12 cellular contexts compared by ENCODE assay signal in genomic region chr15:66901336-66902100, GRCh38.
DNase-seq lines count a peak whose midpoint lies in the region; ATAC-seq and TF ChIP-seq lines count a peak whose summit lies in the region.
"Had no signal": no experiment of that assay in that cellular context is flagged by ENCODE, and none has a peak within 500 bp of the region (broad histone marks: within the 10 kb centered on the region; RNA-seq: fewer than 3 reads in every experiment).

No MANE protein-coding gene starts in this region.

- TF ChIP-seq CTCF in SK-N-SH (IDR thresholded peaks at IDR 0.05) (no peak), Panc1 (IDR thresholded peaks at IDR 0.05) (no peak), gastroesophageal sphincter (IDR thresholded peaks at IDR 0.05) (no peak), gastrocnemius medialis (IDR thresholded peaks at IDR 0.05 in 4 of 5, conservative IDR thresholded peaks at IDR 0.05 in 1 of 5) (no peak), esophagus squamous epithelium (IDR thresholded peaks at IDR 0.05) (no peak)

- intact Hi-C loops in Panc1 (cut with micrococcal nuclease; ENCODE audit: unreplicated experiment) (no loop called here), gastrocnemius medialis (cut with DNase I; ENCODE audit: low total_unique reads) (no loop called here), esophagus squamous epithelium (cut with DNase I) (no loop called here)
- intact Hi-C loops in naive thymus-derived CD4-positive, alpha-beta T cell (cut with micrococcal nuclease) = no loop called here

- TF ChIP-seq RAD21 in SK-N-SH (IDR thresholded peaks at IDR 0.05; ENCODE audit: low read length) = no peak

- H3K79me2 ChIP-seq in SK-N-SH (ENCODE audit: insufficient read depth) = no peaks in the 10 kb centered on the region

- no peaks in the 10 kb centered on the region for H4K20me1 ChIP-seq in SK-N-SH (ENCODE audit: insufficient read depth)

- H3K4me3 ChIP-seq in SK-N-SH (ENCODE audit: low read depth in 2 of 2, low read length in 1 of 2) (no peak overlapping the region), Panc1 (ENCODE audit: low read depth in 2 of 2, low read length in 2 of 2) (no peak overlapping the region), gastroesophageal sphincter (no peak overlapping the region), gastrocnemius medialis (no peak overlapping the region), esophagus squamous epithelium (no peak overlapping the region)
- H3K4me3 ChIP-seq in naive thymus-derived CD4-positive, alpha-beta T cell (ENCODE audit: low read length) = no peak overlapping the region

- no TSS peak for BruUV-seq in Panc1 (replicated peaks; lab: Mats Ljungman, UMichigan)

- POLR2A ChIA-PET in SK-N-SH (lab: Yijun Ruan, JAX) (no interaction called here), Panc1 (lab: Charles Lee) (no interaction called here)
- POLR2A ChIA-PET in naive thymus-derived CD4-positive, alpha-beta T cell (lab: Charles Lee) = no interaction called here

- H3K36me3 Mint-ChIP-seq in naive thymus-derived CD4-positive, alpha-beta T cell = peaks cover 0 to 3% (median 0%) of the 10 kb centered on the region in 5 donors

- no peak overlapping the region for H3K4me3 Mint-ChIP-seq in naive thymus-derived CD4-positive, alpha-beta T cell

- H3K36me3 ChIP-seq in SK-N-SH (replicated peaks in 1 of 2; ENCODE audit: control insufficient read depth in 1 of 2, insufficient read depth in 2 of 2, low read length in 1 of 2) (no peaks in the 10 kb centered on the region), Panc1 (ENCODE audit: control insufficient read depth, insufficient read depth, low read length) (no peaks in the 10 kb centered on the region), gastroesophageal sphincter (no peaks in the 10 kb centered on the region), gastrocnemius medialis (no peaks in the 10 kb centered on the region), esophagus squamous epithelium (no peaks in the 10 kb centered on the region)
- H3K36me3 ChIP-seq in naive thymus-derived CD4-positive, alpha-beta T cell (ENCODE audit: control insufficient read depth in 2 of 3, insufficient read depth in 3 of 3, low read length in 3 of 3) = no peaks in the 10 kb centered on the region

- no peak for TF ChIP-seq POLR2A in gastroesophageal sphincter (IDR thresholded peaks at IDR 0.05)
- TF ChIP-seq POLR2A in gastrocnemius medialis (IDR thresholded peaks at IDR 0.05) = no peak
- no peak for TF ChIP-seq POLR2A in esophagus squamous epithelium (IDR thresholded peaks at IDR 0.05)

- H3K9me3 ChIP-seq in SK-N-SH (no peaks in the 10 kb centered on the region), Panc1 (ENCODE audit: control insufficient read depth, insufficient read depth, low read depth, low read length) (no peaks in the 10 kb centered on the region), gastroesophageal sphincter (no peaks in the 10 kb centered on the region), gastrocnemius medialis (no peaks in the 10 kb centered on the region), esophagus squamous epithelium (no peaks in the 10 kb centered on the region)
- no peaks in the 10 kb centered on the region for H3K9me3 ChIP-seq in naive thymus-derived CD4-positive, alpha-beta T cell (ENCODE audit: control insufficient read depth in 2 of 3, low read length in 3 of 3)

- peaks cover 8% of the 10 kb centered on the region for H3F3A ChIP-seq in SK-N-SH (replicated peaks; ENCODE audit: insufficient read depth)

- TF ChIP-seq EP300 in SK-N-SH (IDR thresholded peaks at IDR 0.05; ENCODE audit: borderline replicate concordance in 1 of 2, low read depth in 1 of 2, low read length in 1 of 2) (no peak), gastroesophageal sphincter (IDR thresholded peaks at IDR 0.05) (no peak)

- H3K27me3 ChIP-seq in SK-N-SH (ENCODE audit: insufficient read depth) (no peaks in the 10 kb centered on the region), Panc1 (ENCODE audit: control insufficient read depth, insufficient read depth, low read length) (no peaks in the 10 kb centered on the region), gastroesophageal sphincter (no peaks in the 10 kb centered on the region), gastrocnemius medialis (no peaks in the 10 kb centered on the region), esophagus squamous epithelium (no peaks in the 10 kb centered on the region)
- H3K27me3 ChIP-seq in naive thymus-derived CD4-positive, alpha-beta T cell (ENCODE audit: control insufficient read depth in 2 of 2, insufficient read depth in 2 of 2, low read length in 2 of 2) = no peaks in the 10 kb centered on the region

- H3K27ac ChIP-seq in SK-N-SH (ENCODE audit: low read depth in 2 of 2, low read length in 1 of 2) (peak overlapping the region in 1 of 2 experiments; percentile 20; a peak in 1 of 4 replicates), Panc1 (ENCODE audit: low read length) (peak overlapping the region; percentile 88), gastroesophageal sphincter (peak overlapping the region in 2 of 4 donors; percentile 15 to 34), gastrocnemius medialis (peak overlapping the region in 3 of 4 donors; percentile 23 to 52 (median 40)), esophagus squamous epithelium (peak overlapping the region in 1 of 4 donors; percentile 47)
- H3K27ac ChIP-seq in naive thymus-derived CD4-positive, alpha-beta T cell (ENCODE audit: low read depth, low read length) = no peak overlapping the region

- ATAC-seq in SK-N-SH treated with all-trans-retinoic acid at 6 μM for 48 hours = no peak
- no peak; the same call in 1 of the 2 replicates for ATAC-seq in Panc1
- peak; percentile 38 for ATAC-seq in gastroesophageal sphincter
- no peak for ATAC-seq in gastrocnemius medialis
- ATAC-seq in naive thymus-derived CD4-positive, alpha-beta T cell = no peak

- peaks cover 0 to 11% (median 0%) of the 10 kb centered on the region in 5 donors for H3K27me3 Mint-ChIP-seq in naive thymus-derived CD4-positive, alpha-beta T cell

- DNase-seq in SK-N-SH = no peak
- DNase-seq in Panc1 (ENCODE audit: low read depth, low spot score) = no peak
- no peak for DNase-seq in gastrocnemius medialis
- no peak for DNase-seq in esophagus squamous epithelium (lab: John Stamatoyannopoulos, UW)
- no peak for DNase-seq in activated CD4-positive, alpha-beta T cell treated with anti-CD3 and anti-CD28 coated beads for 48 hours
- no peak for DNase-seq in naive thymus-derived CD4-positive, alpha-beta T cell
- DNase-seq: GF-D8; NCI-H1105 treated with DMSO at 0.1 percent for 48 hours; NK-92 treated with Interleukin-12 subunit alpha and Interleukin-12 subunit beta, amount 100 ng/mL, for 24 hours; stimulated activated CD4-positive, alpha-beta T cell treated with anti-CD3 and anti-CD28 coated beads, Interleukin-1b, Interleukin-23, amount 100 ng/mL, for 48 hours had no signal

- 98% methylated on average over 6 of the region's 6 CpGs for WGBS in SK-N-SH (ENCODE audit: low lambda C conversion rate)
- WGBS in gastroesophageal sphincter (ENCODE audit: low coverage in 1 of 2), 2 donors = 92 to 98% methylated on average over 6 of the region's 6 CpGs
- 85 to 88% methylated on average over 6 of the region's 6 CpGs for WGBS in esophagus squamous epithelium, 2 donors

- H3K4me2 ChIP-seq in SK-N-SH = no peak overlapping the region

- peak overlapping the region; percentile 67; the same call in 1 of the 2 replicates for H2AFZ ChIP-seq in SK-N-SH (ENCODE audit: low read depth)

- H3K27ac Mint-ChIP-seq in naive thymus-derived CD4-positive, alpha-beta T cell = peak overlapping the region in 2 of 9 donors; percentile 45 to 78

- H3K4me1 ChIP-seq in SK-N-SH (ENCODE audit: control insufficient read depth in 1 of 2, insufficient read depth in 2 of 2, low read depth in 1 of 2, low read length in 1 of 2) (peaks cover 0 to 2% of the 10 kb centered on the region in 2 experiments; a peak in 2 of 4 replicates), Panc1 (ENCODE audit: control insufficient read depth, insufficient read depth, low read length) (peaks cover 37% of the 10 kb centered on the region), gastroesophageal sphincter (peaks cover 0 to 9% (median 0%) of the 10 kb centered on the region in 3 donors), gastrocnemius medialis (no peaks in the 10 kb centered on the region), esophagus squamous epithelium (no peaks in the 10 kb centered on the region)
- H3K4me1 ChIP-seq in naive thymus-derived CD4-positive, alpha-beta T cell (ENCODE audit: control insufficient read depth in 2 of 2, insufficient read depth in 2 of 2, low read length in 2 of 2) = no peaks in the 10 kb centered on the region

- H3K9me3 Mint-ChIP-seq in naive thymus-derived CD4-positive, alpha-beta T cell = peaks cover 0 to 3% (median 0%) of the 10 kb centered on the region in 11 donors

- in situ Hi-C loops in Panc1 (cut with HindIII; ENCODE audit: low pct_unique_long_range_greater_than_20kb, low sequenced_read_pairs) = no loop called here
- in situ Hi-C loops in gastrocnemius medialis (cut with MboI; ENCODE audit: low sequenced_read_pairs in 4 of 4) = no loop called here

- H3K4me1 Mint-ChIP-seq in naive thymus-derived CD4-positive, alpha-beta T cell = peaks cover 0 to 18% (median 3%) of the 10 kb centered on the region in 7 donors

- peak overlapping the region; percentile 25; the same call in 1 of the 2 replicates for H3K9ac ChIP-seq in SK-N-SH

- no peaks in the 10 kb centered on the region for H3K9me2 ChIP-seq in SK-N-SH

- CTCF ChIA-PET in SK-N-SH (lab: Yijun Ruan, JAX) (interaction anchor here (0.8 kb wide), 1 partner anchor 297 kb away, joined by 4 read pairs; no protein-coding TSS in a partner anchor), Panc1 (lab: Charles Lee) (interaction anchor here (0.5 to 0.7 kb wide), 6 partner anchors 18 to 620 kb away, joined by 3 to 8 read pairs (median 6); no protein-coding TSS in a partner anchor)
- CTCF ChIA-PET in naive thymus-derived CD4-positive, alpha-beta T cell (lab: Charles Lee) = interaction anchor here (0.5 kb wide), 2 partner anchors 86 to 339 kb away, joined by 4 read pairs; no protein-coding TSS in a partner anchor

TF ChIP-seq in SK-N-SH, 30 proteins besides CTCF, POLR2A, EP300 and RAD21:
- TF ChIP-seq FOXM1 (IDR thresholded peaks at IDR 0.05; ENCODE audit: low read depth) = no peak
- TF ChIP-seq GABPA (IDR thresholded peaks at IDR 0.05; ENCODE audit: low read depth) = peak; percentile 62

TF ChIP-seq in SK-N-SH treated with all-trans-retinoic acid at 6 μM for 48 hours, 23 proteins besides CTCF, POLR2A, EP300 and RAD21 (continues in another document):
- TF ChIP-seq GLIS3 (CRISPR knock-in tag; IDR thresholded peaks at IDR 0.05) (no peak), OSR1 (CRISPR knock-in tag; IDR thresholded peaks at IDR 0.05) (no peak), BACH2 (CRISPR knock-in tag; IDR thresholded peaks at IDR 0.05; ENCODE audit: borderline replicate concordance) (no peak), SNAI2 (CRISPR knock-in tag; IDR thresholded peaks at IDR 0.05) (no peak), TCF4 (CRISPR knock-in tag; IDR thresholded peaks at IDR 0.05; ENCODE audit: borderline replicate concordance) (no peak), CSDC2 (CRISPR knock-in tag; IDR thresholded peaks at IDR 0.05) (no peak), ZFP3 (CRISPR knock-in tag; IDR thresholded peaks at IDR 0.05) (no peak), ZNF565 (CRISPR knock-in tag; conservative IDR thresholded peaks at IDR 0.05; ENCODE audit: low read depth) (no peak)
